In the genomic region with DNA sequence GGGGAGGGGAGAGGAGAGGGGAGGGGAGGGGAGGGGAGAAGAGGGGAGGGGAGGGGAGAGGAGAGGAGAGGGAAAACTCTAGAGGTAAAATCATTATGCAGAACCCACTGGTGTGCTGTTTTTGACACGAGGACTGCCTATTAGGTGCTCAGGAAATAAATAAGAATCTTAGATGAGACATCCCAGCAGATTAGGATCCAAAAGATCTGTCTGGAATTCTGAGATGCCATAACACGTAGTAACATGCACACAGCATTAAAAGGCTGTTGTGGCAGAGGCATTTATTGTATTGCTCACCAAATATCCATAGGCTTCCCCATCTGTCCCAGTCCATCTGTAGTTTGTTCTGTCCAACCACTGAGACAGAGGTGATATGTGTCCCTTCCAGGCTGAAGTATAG, we compare ENCODE assay signal across 16 cellular contexts. TPM values are rescaled to one million over a fixed set of nuclear protein-coding genes. Genes with fewer than 3 reads are reported as not detected.
DNase-seq lines count a peak whose midpoint lies in the region; ATAC-seq and TF ChIP-seq lines count a peak whose summit lies in the region.
"Had no signal": no experiment of that assay in that cellular context is flagged by ENCODE, and none has a peak within 500 bp of the region (broad histone marks: within the 10 kb centered on the region; RNA-seq: fewer than 3 reads in every experiment).

No MANE protein-coding gene starts in this region.

- H3K9me3 ChIP-seq in right atrium auricular region (no peaks in the 10 kb centered on the region), neural progenitor cell (ENCODE audit: low read depth) (no peaks in the 10 kb centered on the region), vagina (no peaks in the 10 kb centered on the region)
- H3K9me3 ChIP-seq: uterus had no signal

- H3K4me1 ChIP-seq in right atrium auricular region (peaks cover 0 to 55% of the 10 kb centered on the region in 2 donors), neural progenitor cell (peaks cover 6% of the 10 kb centered on the region), vagina (peaks cover 72% of the 10 kb centered on the region)

- H3K27ac Mint-ChIP-seq in neural progenitor cell, result peak overlapping the region; percentile 25

- TF ChIP-seq POLR2A in vagina (IDR thresholded peaks at IDR 0.05), result no peak

- H3K36me3 ChIP-seq in right atrium auricular region (no peaks in the 10 kb centered on the region), neural progenitor cell (no peaks in the 10 kb centered on the region), vagina (no peaks in the 10 kb centered on the region)
- H3K36me3 ChIP-seq: uterus had no signal

- no peak overlapping the region for H3K4me3 Mint-ChIP-seq in neural progenitor cell
- H3K4me3 Mint-ChIP-seq: activated T-cell treated with anti-CD3 and anti-CD28 coated beads, Interleukin-2, amount 50 U/mL, for 24 hours had no signal

- H3K4me2 ChIP-seq in neural progenitor cell, result no peak overlapping the region

- no peak overlapping the region for H2AFZ ChIP-seq in neural progenitor cell (replicated peaks)

- TF ChIP-seq CTCF in right atrium auricular region (IDR thresholded peaks at IDR 0.05) (no peak), coronary artery (IDR thresholded peaks at IDR 0.05) (no peak), neural progenitor cell (IDR thresholded peaks at IDR 0.05) (no peak), vagina (IDR thresholded peaks at IDR 0.05) (no peak)

- H3K27me3 Mint-ChIP-seq in neural progenitor cell (ENCODE audit: insufficient read depth, low read depth), result peaks cover 10% of the 10 kb centered on the region
- H3K27me3 Mint-ChIP-seq: activated T-cell treated with anti-CD3 and anti-CD28 coated beads, Interleukin-2, amount 50 U/mL, for 24 hours had no signal

- H3K4me3 ChIP-seq in right atrium auricular region (no peak overlapping the region), coronary artery (peak overlapping the region; percentile 2), neural progenitor cell (no peak overlapping the region), vagina (no peak overlapping the region)
- H3K4me3 ChIP-seq: GM12878, uterus had no signal

- intact Hi-C loops in Right ventricle myocardium inferior (cut with DNase I), result no loop called here
- intact Hi-C loops in vagina (cut with DNase I), result no loop called here

- no peak for ATAC-seq in Right ventricle myocardium inferior
- ATAC-seq in HG03159 (IDR thresholded peaks at IDR 0.05; ENCODE audit: unreplicated experiment), result no peak
- no peak for ATAC-seq in GM18868 (IDR thresholded peaks at IDR 0.05; ENCODE audit: unreplicated experiment)

- H4K20me1 ChIP-seq in neural progenitor cell (ENCODE audit: low read depth), result peaks cover 6% of the 10 kb centered on the region

- peaks cover 6% of the 10 kb centered on the region for H3F3A ChIP-seq in neural progenitor cell (ENCODE audit: low read depth)

- H3K27ac ChIP-seq in right atrium auricular region (peak overlapping the region; percentile 68 to 83), coronary artery (peak overlapping the region; percentile 25 to 84), neural progenitor cell (no peak overlapping the region), vagina (peak overlapping the region; percentile 65)

- peaks cover 26% of the 10 kb centered on the region for H3K36me3 Mint-ChIP-seq in neural progenitor cell

- no peaks in the 10 kb centered on the region for H3K9me3 Mint-ChIP-seq in neural progenitor cell
- H3K9me3 Mint-ChIP-seq: activated T-cell treated with anti-CD3 and anti-CD28 coated beads, Interleukin-2, amount 50 U/mL, for 24 hours had no signal

- peaks cover 61% of the 10 kb centered on the region for H3K4me1 Mint-ChIP-seq in neural progenitor cell

- no peak overlapping the region for H3K9ac ChIP-seq in neural progenitor cell

- DNase-seq in right atrium auricular region (ENCODE audit: low spot score) (no peak), Right ventricle myocardium inferior (ENCODE audit: missing footprints) (no peak), coronary artery (ENCODE audit: low spot score) (no peak), neural progenitor cell (ENCODE audit: low spot score) (no peak), vagina (ENCODE audit: extremely low spot score in 2 of 2) (no peak)
- no peak for DNase-seq in activated naive CD4-positive, alpha-beta T cell treated with anti-CD3 and anti-CD28 coated beads, Interleukin-2, amount 50 U/mL, for 16 hours
- DNase-seq: activated CD4-positive, CD25-positive, alpha-beta regulatory T cell treated with anti-CD3 and anti-CD28 coated beads, Interleukin-2, amount 50 U/mL, for 72 hours; activated T-cell treated with anti-CD3 and anti-CD28 coated beads, Interleukin-2, amount 50 U/mL, for 24 hours; DMS79; NCI-H1048; NCI-H526; small intestine; uterus had no signal

- H3K79me2 ChIP-seq in neural progenitor cell (ENCODE audit: low read depth), result peaks cover 2% of the 10 kb centered on the region

- H3K27me3 ChIP-seq in right atrium auricular region (no peaks in the 10 kb centered on the region), neural progenitor cell (no peaks in the 10 kb centered on the region), vagina (no peaks in the 10 kb centered on the region)
- H3K27me3 ChIP-seq: uterus had no signal

RNA-seq across cellular contexts. Expression of gene KMT2E, which starts 40.8 kb away (rescaled TPM):
- total RNA-seq in right atrium auricular region (10 to 100 TPM; 51.4 to 81.3 TPM), Right ventricle myocardium inferior (35.1 TPM), neural progenitor cell (ENCODE audit: low replicate concordance) (87.7 and 124 TPM in 2 replicates), vagina (98.7 TPM)
